Comparison of ENCODE assay signal across 19 cellular contexts in genomic region chr2:212926948-212927347, GRCh38.
DNase-seq lines count a peak whose midpoint lies in the region; ATAC-seq and TF ChIP-seq lines count a peak whose summit lies in the region.
"Had no signal": no experiment of that assay in that cellular context is flagged by ENCODE, and none has a peak within 500 bp of the region (broad histone marks: within the 10 kb centered on the region; RNA-seq: fewer than 3 reads in every experiment).

No MANE protein-coding gene starts in this region.

- in situ Hi-C loops in G401 (cut with HindIII; ENCODE audit: low sequenced_read_pairs) = no loop called here

- no peaks in the 10 kb centered on the region for H3K4me1 ChIP-seq in parathyroid adenoma
- H3K4me1 ChIP-seq: colonic mucosa, upper lobe of right lung had no signal

- H3K9me3 ChIP-seq in parathyroid adenoma (ENCODE audit: control insufficient read depth, low read length) = no peaks in the 10 kb centered on the region
- H3K9me3 ChIP-seq: colonic mucosa, upper lobe of right lung had no signal

- TF ChIP-seq CTCF in cardiac fibroblast (IDR thresholded peaks at IDR 0.05; ENCODE audit: low read depth, low read length) (no peak), parathyroid adenoma (IDR thresholded peaks at IDR 0.05) (no peak)

- no peak overlapping the region for H3K9ac ChIP-seq in parathyroid adenoma

- no peak overlapping the region for H3K27ac ChIP-seq in parathyroid adenoma
- H3K27ac ChIP-seq: colonic mucosa, upper lobe of right lung had no signal

- no peaks in the 10 kb centered on the region for H3K79me2 ChIP-seq in parathyroid adenoma

- H2AFZ ChIP-seq in parathyroid adenoma = peak overlapping the region; percentile 16

- no peak overlapping the region for H3K4me2 ChIP-seq in parathyroid adenoma (ENCODE audit: low read length)

- no peaks in the 10 kb centered on the region for H3K27me3 ChIP-seq in parathyroid adenoma (ENCODE audit: control insufficient read depth, insufficient read depth, low read length)
- H3K27me3 ChIP-seq: colonic mucosa, upper lobe of right lung had no signal

- no peaks in the 10 kb centered on the region for H3K36me3 ChIP-seq in parathyroid adenoma (ENCODE audit: control insufficient read depth, insufficient read depth, low read length)
- H3K36me3 ChIP-seq: colonic mucosa, upper lobe of right lung had no signal

- H3K4me3 ChIP-seq in cardiac fibroblast (replicated peaks in 1 of 2; ENCODE audit: low read depth in 2 of 2, low read length in 2 of 2) (no peak overlapping the region), parathyroid adenoma (ENCODE audit: low read depth, low read length) (no peak overlapping the region)
- H3K4me3 ChIP-seq: colonic mucosa, upper lobe of right lung had no signal

- ATAC-seq in left cardiac atrium (peak; percentile 34 to 70), HG02885 (IDR thresholded peaks at IDR 0.05; ENCODE audit: poor library complexity, unreplicated experiment) (no peak), GM21367 (IDR thresholded peaks at IDR 0.05; ENCODE audit: unreplicated experiment) (no peak), GM18870 (IDR thresholded peaks at IDR 0.05; ENCODE audit: unreplicated experiment) (no peak)
- ATAC-seq: PC-3; stimulated activated naive B cell treated with anti-CD40 and anti-IgM and Interleukin-4, amounts not matched to agents 10 μg/mL and 1 μg/mL and 100 μg/mL, for 72 hours; upper lobe of right lung had no signal

- intact Hi-C loops in left cardiac atrium (cut with DNase I) = no loop called here

- DNase-seq in G401 (ENCODE audit: low spot score) (peak; percentile 14), cardiac fibroblast (ENCODE audit: low read depth in 2 of 2) (peak; percentile 36 to 39), left cardiac atrium (peak; percentile 48), NOMO-1 (lab: John Stamatoyannopoulos, UW; ENCODE audit: unreplicated experiment in 2 of 2) (no peak)
- DNase-seq: activated CD4-positive, alpha-beta T cell treated with anti-CD3 and anti-CD28 coated beads, Interleukin-2, amount 10 ng/mL, durations not matched to agents 24 days and 14 days; activated CD8-positive, alpha-beta memory T cell treated with anti-CD3 and anti-CD28 coated beads, Interleukin-2, amount 50 U/mL, for 48 hours; activated gamma-delta T cell treated with Interleukin-2 at 50 U/mL for 16 hours; colonic mucosa; DMS153; Karpas-422; NCI-H2171 treated with DMSO at 0.1 percent for 48 hours; NCI-H774; PC-3; stimulated activated naive B cell treated with anti-CD40 and anti-IgM and Interleukin-4, amounts not matched to agents 10 μg/mL and 1 μg/mL and 100 μg/mL, for 72 hours; upper lobe of right lung had no signal

Comparison
In these comparisons a context has a peak if more than half of its experiments do, and no peak if none do; other contexts are left out.
1. DNase-seq: peak in G401 (single experiment), cardiac fibroblast (2 of 2) and left cardiac atrium (single experiment); none in NOMO-1 (0 of 2).
2. ATAC-seq: peak in left cardiac atrium (2 of 2); none in HG02885 (single experiment), GM21367 (single experiment) and GM18870 (single experiment).